ENCODE assay signal across 16 cellular contexts in genomic region chr1:60998786-60999185, GRCh38.
"Had no signal": no experiment of that assay in that cellular context is flagged by ENCODE, and none has a peak within 500 bp of the region (broad histone marks: within the 10 kb centered on the region; RNA-seq: fewer than 3 reads in every experiment).

No MANE protein-coding gene starts in this region.

- H3K9me3 ChIP-seq: ovary, psoas muscle, sigmoid colon, transverse colon, vagina had no signal

- H3K4me3 ChIP-seq: dorsolateral prefrontal cortex, lung, ovary, psoas muscle, sigmoid colon, transverse colon, vagina had no signal

- DNase-seq: dorsolateral prefrontal cortex; effector CD4-positive, alpha-beta T cell; hypothalamus; immature natural killer cell; natural killer cell; occipital lobe; ovary; posterior cingulate gyrus; psoas muscle; right cardiac atrium; sigmoid colon; stimulated activated CD4-positive, alpha-beta T cell treated with anti-CD3 and anti-CD28 coated beads, Interleukin-2, amount 100 ng/mL, for 48 hours; stimulated activated naive B cell treated with anti-CD40 and anti-IgM and Interleukin-4, amounts not matched to agents 10 μg/mL and 1 μg/mL and 100 μg/mL, for 72 hours; transverse colon had no signal

- H3K27ac ChIP-seq: dorsolateral prefrontal cortex, ovary, psoas muscle, sigmoid colon, transverse colon, vagina had no signal

- H3K27me3 ChIP-seq: dorsolateral prefrontal cortex, ovary, sigmoid colon, transverse colon, vagina had no signal

- H3K36me3 ChIP-seq: ovary, sigmoid colon, transverse colon, vagina had no signal

- H3K4me1 ChIP-seq: sigmoid colon, transverse colon, vagina had no signal
